Comparison of ENCODE assay signal across 16 cellular contexts in genomic region chrX:103999234-103999633, GRCh38.
DNase-seq lines count a peak whose midpoint lies in the region; ATAC-seq lines count a peak whose summit lies in the region.
"Had no signal": no experiment of that assay in that cellular context is flagged by ENCODE, and none has a peak within 500 bp of the region (broad histone marks: within the 10 kb centered on the region; RNA-seq: fewer than 3 reads in every experiment).

No MANE protein-coding gene starts in this region.

- no peak for DNase-seq in pons (ENCODE audit: low spot score)
- DNase-seq in HuH-7.5 (ENCODE audit: low spot score), result no peak
- DNase-seq in midbrain (lab: John Stamatoyannopoulos, UW), result no peak
- DNase-seq: activated CD4-positive, CD25-positive, alpha-beta regulatory T cell; activated effector memory CD4-positive, alpha-beta T cell treated with Interleukin-2 at 50 U/mL for 16 hours; C1 segment of cervical spinal cord; dermis blood vessel endothelial cell; DND-41; NCI-H2029; occipital lobe; stimulated activated naive B cell treated with anti-CD40 and anti-IgM and Interleukin-4, amounts not matched to agents 10 μg/mL and 1 μg/mL and 100 μg/mL, for 72 hours; upper lobe of right lung had no signal

- ATAC-seq in GM19395 (IDR thresholded peaks at IDR 0.05; ENCODE audit: unreplicated experiment) (peak; percentile 78), HG02623 (IDR thresholded peaks at IDR 0.05; ENCODE audit: unreplicated experiment) (peak; percentile 78), HG03159 (IDR thresholded peaks at IDR 0.05; ENCODE audit: unreplicated experiment) (peak; percentile 84), GM19452 (IDR thresholded peaks at IDR 0.05; ENCODE audit: unreplicated experiment) (no peak)
- ATAC-seq: stimulated activated naive B cell treated with anti-CD40 and anti-IgM and Interleukin-4, amounts not matched to agents 10 μg/mL and 1 μg/mL and 100 μg/mL, for 72 hours; upper lobe of right lung had no signal
